ENCODE assay signal across 2 cellular contexts in the genomic region with DNA sequence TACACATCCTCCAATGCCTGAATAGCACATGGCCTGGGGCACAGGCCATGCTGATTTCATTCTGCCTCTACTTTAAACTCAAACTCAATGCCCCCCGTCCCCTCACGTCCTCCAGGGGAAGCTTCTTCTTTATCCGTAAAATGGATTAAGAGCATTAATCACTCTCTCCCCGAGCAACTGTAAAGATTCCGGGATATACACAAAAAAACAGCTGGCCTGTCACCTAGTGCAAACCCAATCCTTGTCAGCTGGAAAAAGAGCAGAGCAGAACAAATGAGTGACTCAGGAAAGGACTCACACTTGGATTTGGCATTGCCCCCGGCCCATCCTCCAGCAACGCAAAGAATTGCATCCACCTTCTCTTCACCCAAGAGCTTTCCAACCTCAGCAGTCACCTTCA.
TF ChIP-seq lines count a peak whose summit lies in the region.

No MANE protein-coding gene starts in this region.

TF ChIP-seq in HepG2, 621 proteins besides CTCF, POLR2A, EP300 and RAD21 (continued from another document):
- TF ChIP-seq, protein P1, sequence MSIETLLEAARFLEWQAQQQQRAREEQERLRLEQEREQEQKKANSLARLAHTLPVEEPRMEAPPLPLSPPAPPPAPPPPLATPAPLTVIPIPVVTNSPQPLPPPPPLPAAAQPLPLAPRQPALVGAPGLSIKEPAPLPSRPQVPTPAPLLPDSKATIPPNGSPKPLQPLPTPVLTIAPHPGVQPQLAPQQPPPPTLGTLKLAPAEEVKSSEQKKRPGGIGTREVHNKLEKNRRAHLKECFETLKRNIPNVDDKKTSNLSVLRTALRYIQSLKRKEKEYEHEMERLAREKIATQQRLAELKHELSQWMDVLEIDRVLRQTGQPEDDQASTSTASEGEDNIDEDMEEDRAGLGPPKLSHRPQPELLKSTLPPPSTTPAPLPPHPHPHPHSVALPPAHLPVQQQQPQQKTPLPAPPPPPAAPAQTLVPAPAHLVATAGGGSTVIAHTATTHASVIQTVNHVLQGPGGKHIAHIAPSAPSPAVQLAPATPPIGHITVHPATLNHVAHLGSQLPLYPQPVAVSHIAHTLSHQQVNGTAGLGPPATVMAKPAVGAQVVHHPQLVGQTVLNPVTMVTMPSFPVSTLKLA (IDR thresholded peaks at IDR 0.05) = peak; percentile 77
- TF ChIP-seq MIER3 (CRISPR knock-in tag; IDR thresholded peaks at IDR 0.05; ENCODE audit: borderline replicate concordance) (no peak), ZNF331 (CRISPR knock-in tag; IDR thresholded peaks at IDR 0.05) (no peak), ZNF20 (CRISPR knock-in tag; IDR thresholded peaks at IDR 0.05) (no peak)

TF ChIP-seq in SK-N-SH treated with all-trans-retinoic acid at 6 μM for 48 hours, 23 proteins besides CTCF, POLR2A, EP300 and RAD21:
- TF ChIP-seq, protein P2, sequence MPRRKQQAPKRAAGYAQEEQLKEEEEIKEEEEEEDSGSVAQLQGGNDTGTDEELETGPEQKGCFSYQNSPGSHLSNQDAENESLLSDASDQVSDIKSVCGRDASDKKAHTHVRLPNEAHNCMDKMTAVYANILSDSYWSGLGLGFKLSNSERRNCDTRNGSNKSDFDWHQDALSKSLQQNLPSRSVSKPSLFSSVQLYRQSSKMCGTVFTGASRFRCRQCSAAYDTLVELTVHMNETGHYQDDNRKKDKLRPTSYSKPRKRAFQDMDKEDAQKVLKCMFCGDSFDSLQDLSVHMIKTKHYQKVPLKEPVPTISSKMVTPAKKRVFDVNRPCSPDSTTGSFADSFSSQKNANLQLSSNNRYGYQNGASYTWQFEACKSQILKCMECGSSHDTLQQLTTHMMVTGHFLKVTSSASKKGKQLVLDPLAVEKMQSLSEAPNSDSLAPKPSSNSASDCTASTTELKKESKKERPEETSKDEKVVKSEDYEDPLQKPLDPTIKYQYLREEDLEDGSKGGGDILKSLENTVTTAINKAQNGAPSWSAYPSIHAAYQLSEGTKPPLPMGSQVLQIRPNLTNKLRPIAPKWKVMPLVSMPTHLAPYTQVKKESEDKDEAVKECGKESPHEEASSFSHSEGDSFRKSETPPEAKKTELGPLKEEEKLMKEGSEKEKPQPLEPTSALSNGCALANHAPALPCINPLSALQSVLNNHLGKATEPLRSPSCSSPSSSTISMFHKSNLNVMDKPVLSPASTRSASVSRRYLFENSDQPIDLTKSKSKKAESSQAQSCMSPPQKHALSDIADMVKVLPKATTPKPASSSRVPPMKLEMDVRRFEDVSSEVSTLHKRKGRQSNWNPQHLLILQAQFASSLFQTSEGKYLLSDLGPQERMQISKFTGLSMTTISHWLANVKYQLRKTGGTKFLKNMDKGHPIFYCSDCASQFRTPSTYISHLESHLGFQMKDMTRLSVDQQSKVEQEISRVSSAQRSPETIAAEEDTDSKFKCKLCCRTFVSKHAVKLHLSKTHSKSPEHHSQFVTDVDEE (CRISPR knock-in tag; IDR thresholded peaks at IDR 0.05) = no peak
- TF ChIP-seq ZFP3 (CRISPR knock-in tag; IDR thresholded peaks at IDR 0.05) = peak; percentile 45; the same call in 1 of the 2 replicates
